In the genomic region with DNA sequence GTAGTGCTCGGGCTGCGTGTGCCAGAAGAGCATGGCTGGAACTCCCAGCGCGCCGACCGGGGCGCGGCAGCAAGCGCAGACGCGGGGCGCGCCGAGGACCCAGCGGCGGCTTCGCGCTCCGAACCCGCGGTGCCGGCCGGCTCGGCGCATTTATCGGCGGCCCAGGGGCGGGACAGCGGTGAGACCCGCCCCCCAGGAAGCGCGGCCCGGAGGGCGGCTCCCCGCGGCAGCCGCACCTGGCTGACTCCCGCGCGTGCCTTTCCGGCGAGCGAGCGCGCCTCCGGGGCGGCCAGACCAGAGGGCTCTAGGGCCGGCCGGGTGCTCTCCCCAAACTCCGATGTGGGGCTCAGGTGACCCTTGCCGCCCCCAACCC, we compare ENCODE assay signal across 8 cellular contexts. TPM values are rescaled to one million over a fixed set of nuclear protein-coding genes. Genes with fewer than 3 reads are reported as not detected.
A peak's percentile ranks its signal among the peaks of the same experiment; 100 is the strongest.
DNase-seq lines count a peak whose midpoint lies in the region; TF ChIP-seq lines count a peak whose summit lies in the region.

A gene with protein sequence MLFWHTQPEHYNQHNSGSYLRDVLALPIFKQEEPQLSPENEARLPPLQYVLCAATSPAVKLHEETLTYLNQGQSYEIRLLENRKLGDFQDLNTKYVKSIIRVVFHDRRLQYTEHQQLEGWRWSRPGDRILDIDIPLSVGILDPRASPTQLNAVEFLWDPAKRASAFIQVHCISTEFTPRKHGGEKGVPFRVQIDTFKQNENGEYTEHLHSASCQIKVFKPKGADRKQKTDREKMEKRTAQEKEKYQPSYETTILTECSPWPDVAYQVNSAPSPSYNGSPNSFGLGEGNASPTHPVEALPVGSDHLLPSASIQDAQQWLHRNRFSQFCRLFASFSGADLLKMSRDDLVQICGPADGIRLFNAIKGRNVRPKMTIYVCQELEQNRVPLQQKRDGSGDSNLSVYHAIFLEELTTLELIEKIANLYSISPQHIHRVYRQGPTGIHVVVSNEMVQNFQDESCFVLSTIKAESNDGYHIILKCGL (minus strand): TSS at position 126 of the 373 bp plus-strand sequence. CDS start 93 bp downstream, at position 33.

- H3K27ac ChIP-seq in RWPE1: peak within 1 kb of the TSS; percentile 83
- no peak within 1 kb of the TSS for H3K27ac ChIP-seq in neural progenitor cell

- no peaks in the 10 kb centered on the region for H3F3A ChIP-seq in neural progenitor cell (ENCODE audit: low read depth)

- TF ChIP-seq CTCF in HFFc6 (IDR thresholded peaks at IDR 0.05) (no peak), RWPE1 (conservative IDR thresholded peaks at IDR 0.05; ENCODE audit: low read depth) (no peak), epithelial cell of esophagus (IDR thresholded peaks at IDR 0.05; ENCODE audit: insufficient read depth, low read depth, low read length, missing control alignments) (no peak), neural progenitor cell (IDR thresholded peaks at IDR 0.05) (no peak)

- H3K9ac ChIP-seq in neural progenitor cell: no peak within 1 kb of the TSS

- CTCF ChIA-PET in RWPE1 (lab: Yijun Ruan, JAX): no interaction called here

- no peaks in the 10 kb centered on the region for H3K9me3 ChIP-seq in neural progenitor cell (ENCODE audit: low read depth)

- no peak within 1 kb of the TSS for H3K27ac Mint-ChIP-seq in HFFc6
- no peak within 1 kb of the TSS for H3K27ac Mint-ChIP-seq in neural progenitor cell

- H3K4me3 Mint-ChIP-seq in HFFc6 (0 out of 2 replicates have a peak within 1 kb of the TSS, but pooled peaks have one; percentile 39), neural progenitor cell (peak within 1 kb of the TSS; percentile 83)

- intact Hi-C loops in posterior cingulate gyrus (cut with DNase I): no loop called here

- H3K36me3 Mint-ChIP-seq in HFFc6 (ENCODE audit: low read depth) (no peaks in the 10 kb centered on the region), neural progenitor cell (no peaks in the 10 kb centered on the region)

- H3K4me2 ChIP-seq in neural progenitor cell: peak within 1 kb of the TSS; percentile 99

- peak within 1 kb of the TSS; percentile 84 for H3K4me3 ChIP-seq in epithelial cell of esophagus (ENCODE audit: low read length)
- peak within 1 kb of the TSS; percentile 70 for H3K4me3 ChIP-seq in neural progenitor cell

- peak; percentile 22 for DNase-seq in DMS79 (lab: John Stamatoyannopoulos, UW)
- no peak for DNase-seq in HFFc6
- DNase-seq in RWPE1 (ENCODE audit: low spot score): peak; percentile 83
- peak; percentile 76 for DNase-seq in epithelial cell of esophagus (ENCODE audit: low read depth)
- peak; percentile 67 for DNase-seq in neural progenitor cell (ENCODE audit: low spot score)
- DNase-seq in posterior cingulate gyrus: no peak
- DNase-seq in effector CD4-positive, alpha-beta T cell: no peak
- DNase-seq in ecto neural progenitor cell (ENCODE audit: low spot score): no peak

- no peaks in the 10 kb centered on the region for H3K4me1 ChIP-seq in neural progenitor cell

- H3K79me2 ChIP-seq in neural progenitor cell (ENCODE audit: low read depth): no peaks in the 10 kb centered on the region

- H3K4me1 Mint-ChIP-seq in HFFc6 (ENCODE audit: low read depth) (no peaks in the 10 kb centered on the region; the same call in 1 of the 2 replicates), neural progenitor cell (peaks cover 11% of the 10 kb centered on the region)

- H3K36me3 ChIP-seq in neural progenitor cell: no peaks in the 10 kb centered on the region

- H4K20me1 ChIP-seq in neural progenitor cell (ENCODE audit: low read depth): no peaks in the 10 kb centered on the region

- H3K9me3 Mint-ChIP-seq in HFFc6 (no peaks in the 10 kb centered on the region), neural progenitor cell (peaks cover 3% of the 10 kb centered on the region)

- POLR2A ChIA-PET in RWPE1 (lab: Yijun Ruan, JAX; ENCODE audit: low non-redundant PET): no interaction called here

- H3K27me3 ChIP-seq in neural progenitor cell: peaks cover 65% of the 10 kb centered on the region

- H2AFZ ChIP-seq in neural progenitor cell (replicated peaks): peak within 1 kb of the TSS; percentile 99

- peaks cover 71% of the 10 kb centered on the region for H3K27me3 Mint-ChIP-seq in HFFc6 (ENCODE audit: insufficient read depth)
- H3K27me3 Mint-ChIP-seq in neural progenitor cell (ENCODE audit: insufficient read depth, low read depth): peaks cover 49% of the 10 kb centered on the region

RNA-seq across cellular contexts. Expression of the gene that starts here (rescaled TPM):
- under 1 TPM in 1 of 6 experiments, not detected in 5; 0.03 TPM for total RNA-seq in HFFc6 (2021; fragmentation: NEBNext Ultra II Directional; extraction: Animal tissue kit (Norgen Biotek cat#: 25700))
- total RNA-seq in neural progenitor cell (ENCODE audit: low replicate concordance): 0.04 and 0.06 TPM in 2 replicates

Comparison
In these comparisons a context has a peak if more than half of its experiments do, and no peak if none do; other contexts are left out.
1. Peak in DNase-seq, H3K4me3 ChIP-seq and H3K4me2 ChIP-seq in neural progenitor cell; RNA of the gene not detected or under 1 TPM.
2. DNase-seq: peak in DMS79 (single experiment), RWPE1 (single experiment) and epithelial cell of esophagus (single experiment); none in HFFc6 (single experiment), posterior cingulate gyrus (0 of 10), effector CD4-positive, alpha-beta T cell (single experiment) and ecto neural progenitor cell (single experiment).